In genomic region chr17:17425005-17425404, GRCh38 we compare ENCODE assay signal across 17 cellular contexts.
"Had no signal": no experiment of that assay in that cellular context is flagged by ENCODE, and none has a peak within 500 bp of the region (broad histone marks: within the 10 kb centered on the region; RNA-seq: fewer than 3 reads in every experiment).

No MANE protein-coding gene starts in this region.

- H3K27me3 ChIP-seq: gastrocnemius medialis, left lung, neutrophil, right lobe of liver, uterus had no signal

- H3K4me1 ChIP-seq: left lung, psoas muscle, uterus had no signal

- H3K27ac ChIP-seq: epithelial cell of prostate, esophagus muscularis mucosa, gastrocnemius medialis, left lung, neutrophil, psoas muscle, right lobe of liver, uterus had no signal

- DNase-seq: effector memory CD4-positive, alpha-beta T cell; gastrocnemius medialis; immature natural killer cell; left lung; mesendoderm; naive thymus-derived CD4-positive, alpha-beta T cell; psoas muscle; retina; stimulated activated CD4-positive, alpha-beta T cell treated with anti-CD3 and anti-CD28 coated beads, Interleukin-2, amount 100 ng/mL, for 24 hours; stimulated activated CD4-positive, alpha-beta T cell treated with anti-CD3 and anti-CD28 coated beads, Interleukin-4, amount 100 ng/mL, for 4 hours; stimulated activated naive B cell treated with anti-CD40 and anti-IgM and Interleukin-4, amounts not matched to agents 10 μg/mL and 1 μg/mL and 100 μg/mL, for 72 hours; uterus had no signal

- ATAC-seq: gastrocnemius medialis; left lung; naive thymus-derived CD4-positive, alpha-beta T cell; stimulated activated naive B cell treated with anti-CD40 and anti-IgM and Interleukin-4, amounts not matched to agents 10 μg/mL and 1 μg/mL and 100 μg/mL, for 72 hours had no signal

- H3K36me3 ChIP-seq: esophagus muscularis mucosa, gastrocnemius medialis, left lung, neutrophil, right lobe of liver, uterus had no signal

- H3K4me3 ChIP-seq: esophagus muscularis mucosa, gastrocnemius medialis, left lung, psoas muscle, right lobe of liver, uterus had no signal

- FAIRE-seq: keratinocyte had no signal

- H3K9me3 ChIP-seq: esophagus muscularis mucosa, gastrocnemius medialis, psoas muscle, right lobe of liver, uterus had no signal
